28 cellular contexts compared by ENCODE assay signal in genomic region chr2:150146879-150147278, GRCh38.
"Had no signal": no experiment of that assay in that cellular context is flagged by ENCODE, and none has a peak within 500 bp of the region (broad histone marks: within the 10 kb centered on the region; RNA-seq: fewer than 3 reads in every experiment).

No MANE protein-coding gene starts in this region.

- H3K27ac Mint-ChIP-seq: immature natural killer cell; mesothelial cell of epicardium; naive B cell; natural killer cell; progenitor cell of endocrine pancreas; stimulated activated memory B cell treated with anti-CD40 and anti-IgM and Interleukin-4, amounts not matched to agents 10 μg/mL and 1 μg/mL and 100 μg/mL, for 72 hours; stimulated activated naive CD8-positive, alpha-beta T cell treated with anti-CD3 and anti-CD28 coated beads, Interleukin-15, amount 100 ng/mL, for 72 hours; type B pancreatic cell had no signal

- H3K27ac ChIP-seq: left lung, lower lobe of right lung, ovary, right atrium auricular region, right lobe of liver, tibial nerve, uterus had no signal

- ATAC-seq: left colon; left lung; lower lobe of right lung; natural killer cell; right lobe of liver; stimulated activated memory B cell treated with anti-CD40 and anti-IgM and Interleukin-4, amounts not matched to agents 10 μg/mL and 1 μg/mL and 100 μg/mL, for 72 hours; stimulated activated naive CD8-positive, alpha-beta T cell treated with anti-CD3 and anti-CD28 coated beads, Interleukin-15, amount 100 ng/mL, for 72 hours had no signal

- DNase-seq: hypothalamus; immature natural killer cell; kidney; left colon; left lung; lower lobe of right lung; mammary epithelial cell; mesenchymal stem cell; naive B cell; natural killer cell; ovary; right lobe of liver; stimulated activated CD4-positive, alpha-beta T cell treated with anti-CD3 and anti-CD28 coated beads, Interleukin-1b, Interleukin-23, amount 100 ng/mL, for 48 hours; stimulated activated CD4-positive, alpha-beta T cell treated with anti-CD3 and anti-CD28 coated beads, Interleukin-2, amount 100 ng/mL, for 48 hours; stimulated activated CD4-positive, alpha-beta T cell treated with anti-CD3 and anti-CD28 coated beads, Interleukin-4, amount 100 ng/mL, for 4 hours; stimulated activated CD8-positive, alpha-beta memory T cell treated with anti-CD3 and anti-CD28 coated beads, Interleukin-4, amount 100 ng/mL, for 48 hours; stimulated activated naive CD4-positive, alpha-beta T cell treated with Interleukin-2 at 50 U/mL for 16 hours; stimulated activated naive CD8-positive, alpha-beta T cell treated with anti-CD3 and anti-CD28 coated beads, Interleukin-15, amount 100 ng/mL, for 72 hours; substantia nigra; uterus had no signal

- H3K27me3 ChIP-seq: left lung, ovary, right atrium auricular region, right lobe of liver, tibial nerve, uterus had no signal

- H3K36me3 ChIP-seq: left lung, lower lobe of right lung, ovary, right atrium auricular region, right lobe of liver, tibial nerve, uterus had no signal

- H3K9me3 ChIP-seq: ovary, uterus had no signal

- H3K4me3 ChIP-seq: left lung, lower lobe of right lung, ovary, right atrium auricular region, right lobe of liver, smooth muscle cell, tibial nerve, uterus had no signal

- H3K27me3 Mint-ChIP-seq: naive B cell; progenitor cell of endocrine pancreas; stimulated activated memory B cell treated with anti-CD40 and anti-IgM and Interleukin-4, amounts not matched to agents 10 μg/mL and 1 μg/mL and 100 μg/mL, for 72 hours; stimulated activated naive CD8-positive, alpha-beta T cell treated with anti-CD3 and anti-CD28 coated beads, Interleukin-15, amount 100 ng/mL, for 72 hours; type B pancreatic cell had no signal

- FAIRE-seq: islet of Langerhans, kidney had no signal

- H3K9me3 Mint-ChIP-seq: stimulated activated memory B cell treated with anti-CD40 and anti-IgM and Interleukin-4, amounts not matched to agents 10 μg/mL and 1 μg/mL and 100 μg/mL, for 72 hours had no signal

- H3K36me3 Mint-ChIP-seq: immature natural killer cell; naive B cell; natural killer cell; stimulated activated memory B cell treated with anti-CD40 and anti-IgM and Interleukin-4, amounts not matched to agents 10 μg/mL and 1 μg/mL and 100 μg/mL, for 72 hours; type B pancreatic cell had no signal

- H3K4me2 ChIP-seq: smooth muscle cell had no signal

- H3K4me3 Mint-ChIP-seq: immature natural killer cell; mesothelial cell of epicardium; naive B cell; natural killer cell; stimulated activated memory B cell treated with anti-CD40 and anti-IgM and Interleukin-4, amounts not matched to agents 10 μg/mL and 1 μg/mL and 100 μg/mL, for 72 hours; stimulated activated naive CD8-positive, alpha-beta T cell treated with anti-CD3 and anti-CD28 coated beads, Interleukin-15, amount 100 ng/mL, for 72 hours; type B pancreatic cell had no signal

- H3K4me1 ChIP-seq: left lung, lower lobe of right lung, right atrium auricular region, right lobe of liver, tibial nerve, uterus had no signal

- H3K4me1 Mint-ChIP-seq: immature natural killer cell; naive B cell; natural killer cell; stimulated activated memory B cell treated with anti-CD40 and anti-IgM and Interleukin-4, amounts not matched to agents 10 μg/mL and 1 μg/mL and 100 μg/mL, for 72 hours; stimulated activated naive CD8-positive, alpha-beta T cell treated with anti-CD3 and anti-CD28 coated beads, Interleukin-15, amount 100 ng/mL, for 72 hours had no signal
